Comparison of ENCODE assay signal across 9 cellular contexts in the genomic region with DNA sequence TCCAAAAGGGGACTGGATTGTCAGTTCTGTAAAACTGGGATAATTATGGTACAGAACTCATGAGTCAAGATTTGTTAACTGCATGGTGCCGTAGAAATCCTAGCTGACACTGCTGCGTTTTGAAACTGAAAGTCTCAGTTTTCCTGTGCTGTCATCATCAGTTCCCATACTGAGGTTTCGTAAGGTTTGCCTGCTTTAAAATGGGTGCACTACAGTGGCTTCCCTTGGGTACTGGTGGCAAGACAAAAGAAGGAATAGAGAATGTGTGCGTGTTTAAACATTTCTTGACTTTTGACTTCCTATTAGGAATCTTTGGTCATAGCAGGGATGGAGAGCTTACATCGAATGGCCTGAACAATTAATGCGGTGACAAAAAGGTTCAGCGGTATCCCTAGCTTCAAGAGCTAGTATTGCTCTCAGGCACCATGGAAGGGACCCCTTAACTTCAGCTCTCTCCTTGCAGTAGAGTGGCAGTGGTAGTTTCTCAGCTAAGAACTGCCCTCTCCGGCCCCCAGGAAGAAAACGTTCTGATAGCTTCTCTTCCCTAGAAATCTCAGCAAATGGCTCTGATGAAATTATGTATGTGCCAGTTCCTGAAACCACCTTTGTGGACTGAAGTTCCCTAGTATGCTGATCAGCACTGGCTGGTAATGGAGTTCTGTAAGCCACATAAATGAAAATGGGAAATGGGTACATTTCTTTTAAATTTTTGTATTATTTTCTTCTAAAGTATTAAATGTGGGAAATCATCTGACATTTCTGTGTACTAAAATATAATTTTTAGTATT. TPM values are rescaled to one million over a fixed set of nuclear protein-coding genes. Genes with fewer than 3 reads are reported as not detected.
DNase-seq lines count a peak whose midpoint lies in the region; ATAC-seq and TF ChIP-seq lines count a peak whose summit lies in the region.
"Had no signal": no experiment of that assay in that cellular context is flagged by ENCODE, and none has a peak within 500 bp of the region (broad histone marks: within the 10 kb centered on the region; RNA-seq: fewer than 3 reads in every experiment).

No MANE protein-coding gene starts in this region.

- POLR2A ChIA-PET in A673 (lab: Charles Lee; ENCODE audit: low non-redundant PET): no interaction called here

- peak; percentile 74 for ATAC-seq in GM19035 (IDR thresholded peaks at IDR 0.05; ENCODE audit: unreplicated experiment)
- peak; percentile 89 for ATAC-seq in HG03196 (IDR thresholded peaks at IDR 0.05; ENCODE audit: unreplicated experiment)
- peak; percentile 72 for ATAC-seq in thoracic aorta (ENCODE audit: insufficient number of reproducible peaks, low FRiP score, low read depth)

- no peaks in the 10 kb centered on the region for H3K27me3 ChIP-seq in A673 (replicated peaks; ENCODE audit: insufficient read depth, low read depth, low read length, poor library complexity)
- H3K27me3 ChIP-seq in thoracic aorta (replicated peaks; ENCODE audit: insufficient read depth): no peaks in the 10 kb centered on the region
- no peaks in the 10 kb centered on the region for H3K27me3 ChIP-seq in HAP-1 (ENCODE audit: low read depth)
- H3K27me3 ChIP-seq: pancreas had no signal

- no TSS peak for BruUV-seq in A673 (replicated peaks; lab: Mats Ljungman, UMichigan)

- no peak overlapping the region for H3K4me3 ChIP-seq in A673 (ENCODE audit: low read depth, low read length, poor library complexity, severe bottlenecking)
- no peak overlapping the region for H3K4me3 ChIP-seq in epithelial cell of esophagus (ENCODE audit: low read length)
- H3K4me3 ChIP-seq in thoracic aorta: peak overlapping the region; percentile 68
- H3K4me3 ChIP-seq in HAP-1: no peak overlapping the region
- H3K4me3 ChIP-seq: pancreas had no signal

- intact Hi-C loops in A673 (cut with micrococcal nuclease; ENCODE audit: unreplicated experiment): no loop called here

- H3K36me3 ChIP-seq in A673 (ENCODE audit: insufficient read depth, low read length, poor library complexity, severe bottlenecking): no peaks in the 10 kb centered on the region
- no peaks in the 10 kb centered on the region for H3K36me3 ChIP-seq in thoracic aorta
- no peaks in the 10 kb centered on the region for H3K36me3 ChIP-seq in HAP-1 (replicated peaks)
- H3K36me3 ChIP-seq: pancreas had no signal

- H3K4me1 ChIP-seq in A673 (ENCODE audit: insufficient read depth, low read length, poor library complexity, severe bottlenecking): peaks cover 15% of the 10 kb centered on the region
- H3K4me1 ChIP-seq in thoracic aorta (ENCODE audit: control insufficient read depth in 1 of 2, low read depth in 2 of 2): peaks cover 34 to 81% of the 10 kb centered on the region in 2 donors
- no peaks in the 10 kb centered on the region for H3K4me1 ChIP-seq in HAP-1

- in situ Hi-C loops in HAP-1 (cut with MboI; ENCODE audit: low sequenced_read_pairs): no loop called here

- no peak overlapping the region for H3K27ac ChIP-seq in A673 (ENCODE audit: low read depth, low read length, poor library complexity, severe bottlenecking)
- H3K27ac ChIP-seq in thoracic aorta: peak overlapping the region; percentile 77 to 99
- H3K27ac ChIP-seq: pancreas had no signal

- no peak for TF ChIP-seq CTCF in A673 (conservative IDR thresholded peaks at IDR 0.05; ENCODE audit: low read depth, low read length)
- no peak for TF ChIP-seq CTCF in epithelial cell of esophagus (IDR thresholded peaks at IDR 0.05; ENCODE audit: insufficient read depth, low read depth, low read length, missing control alignments)
- no peak for TF ChIP-seq CTCF in thoracic aorta (IDR thresholded peaks at IDR 0.05)

- H3K9me3 ChIP-seq in A673 (ENCODE audit: low read depth, low read length, poor library complexity, severe bottlenecking): no peaks in the 10 kb centered on the region
- H3K9me3 ChIP-seq in thoracic aorta: no peaks in the 10 kb centered on the region
- no peaks in the 10 kb centered on the region for H3K9me3 ChIP-seq in HAP-1
- H3K9me3 ChIP-seq: pancreas had no signal

- CTCF ChIA-PET in A673 (lab: Charles Lee): no interaction called here

- peak; percentile 52 for DNase-seq in A673 (ENCODE audit: low spot score)
- peak; percentile 36 for DNase-seq in epithelial cell of esophagus (ENCODE audit: low read depth)
- no peak for DNase-seq in thoracic aorta (ENCODE audit: low spot score)
- DNase-seq in islet precursor cell: no peak
- no peak for DNase-seq in HAP-1 (ENCODE audit: low spot score in 2 of 2)
- DNase-seq in DMS53 (lab: John Stamatoyannopoulos, UW): no peak
- DNase-seq: pancreas had no signal

RNA-seq across cellular contexts. Expression of gene ANO6, which starts 28.9 kb away (rescaled TPM):
- 59.3 TPM in 2 replicates for total RNA-seq in A673 (2021)
- total RNA-seq in thoracic aorta: 100 to 1,000 TPM; 114 to 139 TPM

Comparison
In these comparisons a context has a peak if more than half of its experiments do, and no peak if none do; other contexts are left out.
1. DNase-seq: peak in A673 (single experiment) and epithelial cell of esophagus (single experiment); none in thoracic aorta (single experiment), islet precursor cell (single experiment), HAP-1 (0 of 2) and DMS53 (single experiment).
2. Peak in every context shown above with its lines, with median percentiles within 50 percentile points of each other: ATAC-seq.